25 cellular contexts compared by ENCODE assay signal in the genomic region with DNA sequence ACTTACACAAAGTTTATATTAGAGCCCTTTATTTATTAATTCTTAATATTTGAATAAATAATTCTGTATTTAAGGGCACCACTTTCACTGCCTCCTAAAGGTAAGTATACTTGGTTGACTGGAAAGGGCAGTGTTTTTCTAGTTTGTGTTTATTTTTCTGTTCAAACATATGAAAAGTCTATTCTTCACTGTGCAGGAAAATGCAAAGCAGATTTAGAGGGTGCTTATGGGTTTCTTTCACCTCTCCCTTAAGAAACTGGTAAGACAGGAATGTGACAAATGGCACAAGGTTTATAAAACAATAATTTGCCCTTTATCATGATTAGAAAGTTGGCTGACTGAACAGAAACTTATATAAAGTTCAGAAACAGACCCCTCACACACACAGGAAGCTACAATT.
"Had no signal": no experiment of that assay in that cellular context is flagged by ENCODE, and none has a peak within 500 bp of the region (broad histone marks: within the 10 kb centered on the region; RNA-seq: fewer than 3 reads in every experiment).

No MANE protein-coding gene starts in this region.

- ATAC-seq: activated CD4-positive, CD25-positive, alpha-beta regulatory T cell treated with anti-CD3 and anti-CD28 coated beads, Interleukin-2, amount 50 U/mL, for 24 hours; gastrocnemius medialis; left cardiac atrium; natural killer cell treated with Interleukin-12 subunit alpha and Interleukin-12 subunit beta and Interleukin-15 and Interleukin-18, amount 100 ng/mL, for 72 hours; stimulated activated naive CD8-positive, alpha-beta T cell treated with anti-CD3 and anti-CD28 coated beads, Interleukin-15, Interleukin-2, amounts not matched to agents 100 U/mL and 50 U/mL, for 24 hours had no signal

- H3K4me3 ChIP-seq: gastrocnemius medialis, right lobe of liver, thoracic aorta, upper lobe of left lung, vagina had no signal

- H3K27me3 Mint-ChIP-seq: activated naive CD8-positive, alpha-beta T cell; memory B cell; natural killer cell treated with Interleukin-12 subunit alpha and Interleukin-12 subunit beta and Interleukin-15 and Interleukin-18, amount 100 ng/mL, for 72 hours had no signal

- H3K4me1 Mint-ChIP-seq: memory B cell had no signal

- H3K27me3 ChIP-seq: gastrocnemius medialis, right lobe of liver, upper lobe of left lung, vagina had no signal

- H3K27ac ChIP-seq: epithelial cell of prostate, gastrocnemius medialis, right lobe of liver, thoracic aorta, vagina, WERI-Rb-1 had no signal

- H3K36me3 ChIP-seq: gastrocnemius medialis, right lobe of liver, thoracic aorta, upper lobe of left lung, vagina, WERI-Rb-1 had no signal

- H3K36me3 Mint-ChIP-seq: activated naive CD8-positive, alpha-beta T cell; memory B cell; natural killer cell treated with Interleukin-12 subunit alpha and Interleukin-12 subunit beta and Interleukin-15 and Interleukin-18, amount 100 ng/mL, for 72 hours had no signal

- H3K4me1 ChIP-seq: gastrocnemius medialis, vagina had no signal

- H3K9me3 ChIP-seq: gastrocnemius medialis, right lobe of liver, thoracic aorta, upper lobe of left lung, vagina had no signal

- DNase-seq: activated CD4-positive, alpha-beta T cell treated with anti-CD3 and anti-CD28 coated beads for 48 hours; activated CD4-positive, alpha-beta T cell treated with anti-CD3 and anti-CD28 coated beads, Interleukin-2, amount 50 U/mL, for 48 hours; activated CD8-positive, alpha-beta memory T cell treated with anti-CD3 and anti-CD28 coated beads for 24 hours; activated effector memory CD4-positive, alpha-beta T cell treated with Interleukin-2 at 50 U/mL for 16 hours; activated naive CD4-positive, alpha-beta T cell treated with Interleukin-2 at 50 U/mL for 16 hours; anterior cingulate cortex; dermis blood vessel endothelial cell; effector CD4-positive, alpha-beta T cell; gastrocnemius medialis; hippocampal formation; left cardiac atrium; posterior cingulate gyrus; right lobe of liver; stimulated activated CD4-positive, alpha-beta T cell treated with anti-CD3 and anti-CD28 coated beads, Interleukin-12 subunit alpha, Interleukin-12 subunit beta, amount 100 ng/mL, for 4 hours; stimulated activated CD4-positive, alpha-beta T cell treated with anti-CD3 and anti-CD28 coated beads, Interleukin-4, amount 100 ng/mL, for 1 hour; stimulated activated naive CD8-positive, alpha-beta T cell treated with anti-CD3 and anti-CD28 coated beads, Interleukin-15, Interleukin-2, amounts not matched to agents 100 U/mL and 50 U/mL, for 24 hours; upper lobe of left lung; WERI-Rb-1 had no signal

- H3K4me3 Mint-ChIP-seq: activated naive CD8-positive, alpha-beta T cell; memory B cell; natural killer cell treated with Interleukin-12 subunit alpha and Interleukin-12 subunit beta and Interleukin-15 and Interleukin-18, amount 100 ng/mL, for 72 hours had no signal

- H3K27ac Mint-ChIP-seq: activated naive CD8-positive, alpha-beta T cell; memory B cell; natural killer cell treated with Interleukin-12 subunit alpha and Interleukin-12 subunit beta and Interleukin-15 and Interleukin-18, amount 100 ng/mL, for 72 hours had no signal

- H3K9me3 Mint-ChIP-seq: memory B cell; natural killer cell treated with Interleukin-12 subunit alpha and Interleukin-12 subunit beta and Interleukin-15 and Interleukin-18, amount 100 ng/mL, for 72 hours had no signal
